ENCODE assay signal across 36 cellular contexts in the genomic region with DNA sequence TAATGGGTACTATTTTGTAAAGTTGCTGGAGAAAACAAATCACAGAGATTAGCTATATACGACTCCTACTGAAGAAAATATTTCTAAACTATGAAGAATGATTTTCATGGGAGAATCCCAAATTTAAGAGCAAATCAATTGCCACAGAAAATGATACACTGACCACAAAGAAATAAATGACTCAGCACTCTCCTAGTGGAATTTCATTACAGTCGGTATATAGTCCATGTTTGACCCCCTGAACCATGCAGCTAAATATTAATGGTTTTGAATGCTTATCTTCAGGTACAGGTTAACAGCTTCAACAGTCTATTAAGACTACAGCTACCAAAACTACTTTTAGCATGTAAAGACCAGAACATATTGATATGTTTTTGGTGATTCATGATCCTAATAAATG.
"Had no signal": no experiment of that assay in that cellular context is flagged by ENCODE, and none has a peak within 500 bp of the region (broad histone marks: within the 10 kb centered on the region; RNA-seq: fewer than 3 reads in every experiment).

No MANE protein-coding gene starts in this region.

- H3K4me3 ChIP-seq: ascending aorta, MG63, PC-9 had no signal

- ATAC-seq: activated CD8-positive, alpha-beta memory T cell treated with anti-CD3 and anti-CD28 coated beads, Interleukin-2, amount 10 ng/mL, durations not matched to agents 7 days and 5 days; activated T-helper 17 cell treated with anti-CD3 and anti-CD28 coated beads, Interleukin-2, amount 50 U/mL, for 72 hours had no signal

- H3K27ac ChIP-seq: ascending aorta, PC-9, VCaP had no signal

- H3K27me3 ChIP-seq: ascending aorta, MG63 had no signal

- H3K4me2 ChIP-seq: PC-9 had no signal

- H2AFZ ChIP-seq: PC-9 had no signal

- DNase-seq: activated CD4-positive, alpha-beta memory T cell treated with anti-CD3 and anti-CD28 coated beads, Interleukin-2, amount 10 ng/mL, durations not matched to agents 7 days and 5 days; activated CD4-positive, alpha-beta T cell treated with anti-CD3 and anti-CD28 coated beads for 1 hour; activated CD4-positive, alpha-beta T cell treated with anti-CD3 and anti-CD28 coated beads for 48 hours; activated CD4-positive, CD25-positive, alpha-beta regulatory T cell; activated CD8-positive, alpha-beta memory T cell treated with anti-CD3 and anti-CD28 coated beads for 24 hours; activated CD8-positive, alpha-beta memory T cell treated with anti-CD3 and anti-CD28 coated beads, Interleukin-2, amount 10 ng/mL, durations not matched to agents 7 days and 5 days; activated CD8-positive, alpha-beta memory T cell treated with anti-CD3 and anti-CD28 coated beads, Interleukin-2, amount 50 U/mL, for 48 hours; activated effector memory CD4-positive, alpha-beta T cell treated with anti-CD3 and anti-CD28 coated beads, Interleukin-2, amount 50 U/mL, for 16 hours; activated naive CD4-positive, alpha-beta T cell; activated naive CD4-positive, alpha-beta T cell treated with anti-CD3 and anti-CD28 coated beads, Interleukin-2, amount 50 U/mL, for 16 hours; activated naive CD8-positive, alpha-beta T cell treated with anti-CD3 and anti-CD28 coated beads for 36 hours; activated T-cell treated with anti-CD3 and anti-CD28 coated beads, Interleukin-2, amount 50 U/mL, for 48 hours; amygdala; Kasumi-1; KG1; MG63; NCI-H1048; NCI-H1105 treated with DMSO at 0.1 percent for 48 hours; NCI-H1436; NCI-H1694; NCI-H1930; NCI-H2081 treated with DMSO at 0.1 percent for 48 hours; NCI-H345; NCI-H510A; NCI-H526; NCI-H748 treated with DMSO at 0.1 percent for 48 hours; NK-92 treated with Interleukin-12 subunit alpha and Interleukin-12 subunit beta, amount 100 ng/mL, for 24 hours; PC-9; Right ventricle myocardium superior; SW 1271; T-helper 1 cell; T-helper 2 cell; T-helper 9 cell had no signal

- H3K4me1 ChIP-seq: ascending aorta had no signal

- H3K9me3 ChIP-seq: ascending aorta, MG63 had no signal
